ENCODE assay signal across 20 cellular contexts in genomic region chrX:47321978-47322377, GRCh38. TPM values are rescaled to one million over a fixed set of nuclear protein-coding genes. Genes with fewer than 3 reads are reported as not detected.
DNase-seq lines count a peak whose midpoint lies in the region; ATAC-seq and TF ChIP-seq lines count a peak whose summit lies in the region.
"Had no signal": no experiment of that assay in that cellular context is flagged by ENCODE, and none has a peak within 500 bp of the region (broad histone marks: within the 10 kb centered on the region; RNA-seq: fewer than 3 reads in every experiment).

No MANE protein-coding gene starts in this region.

- H3K36me3 ChIP-seq in GM23248 (ENCODE audit: low read depth) (no peaks in the 10 kb centered on the region), WERI-Rb-1 (no peaks in the 10 kb centered on the region), iPS-15b (ENCODE audit: control insufficient read depth, insufficient read depth, low read length) (no peaks in the 10 kb centered on the region)

- 80 to 81% methylated on average over 12 to 16 of the region's 16 CpGs for WGBS in GM23248 (ENCODE audit: low coverage in 1 of 2, low lambda C conversion rate in 2 of 2, missing lambda C conversion rate in 2 of 2), 2 experiments

- peak overlapping the region; percentile 90; the same call in 1 of the 2 replicates for H2AFZ ChIP-seq in GM23248

- ATAC-seq in GM21528 (IDR thresholded peaks at IDR 0.05; ENCODE audit: low FRiP score, unreplicated experiment) = no peak
- no peak for ATAC-seq in activated T-cell treated with anti-CD3 and anti-CD28 coated beads, Interleukin-2, amount 50 U/mL, for 72 hours (replicated peaks in 1 of 2)
- ATAC-seq: activated CD4-positive, alpha-beta T cell treated with anti-CD3 and anti-CD28 coated beads for 36 hours; activated CD8-positive, alpha-beta memory T cell treated with anti-CD3 and anti-CD28 coated beads, Interleukin-2, amount 10 ng/mL, durations not matched to agents 7 days and 5 days; activated naive CD8-positive, alpha-beta T cell treated with anti-CD3 and anti-CD28 coated beads, Interleukin-2, amount 50 U/mL, for 24 hours had no signal

- H3K9me3 ChIP-seq in GM23248 (ENCODE audit: low read depth) = no peaks in the 10 kb centered on the region
- peaks cover 4% of the 10 kb centered on the region for H3K9me3 ChIP-seq in WERI-Rb-1 (ENCODE audit: severe bottlenecking)
- no peaks in the 10 kb centered on the region for H3K9me3 ChIP-seq in iPS-15b (ENCODE audit: control insufficient read depth, insufficient read depth, low read length)

- H3K4me1 ChIP-seq in GM23248 (ENCODE audit: insufficient read depth) = no peaks in the 10 kb centered on the region
- H3K4me1 ChIP-seq in iPS-15b (ENCODE audit: control insufficient read depth, insufficient read depth, low read length) = peaks cover 6% of the 10 kb centered on the region

- in situ Hi-C loops in GM23248 (cut with MboI) = no loop called here

- no peaks in the 10 kb centered on the region for H3K79me2 ChIP-seq in GM23248 (ENCODE audit: insufficient read depth)

- H3K4me3 ChIP-seq in GM23248 (no peak overlapping the region), WERI-Rb-1 (ENCODE audit: low read depth, low read length) (no peak overlapping the region), iPS-15b (ENCODE audit: low read depth, low read length) (peak overlapping the region; percentile 28)

- H3K4me1 Mint-ChIP-seq in neural crest cell = peaks cover 22% of the 10 kb centered on the region
- H3K4me1 Mint-ChIP-seq in activated T-cell treated with anti-CD3 and anti-CD28 coated beads, Interleukin-2, amount 50 U/mL, for 72 hours (ENCODE audit: low read depth) = no peaks in the 10 kb centered on the region
- H3K4me1 Mint-ChIP-seq: activated CD4-positive, alpha-beta T cell treated with anti-CD3 and anti-CD28 coated beads for 36 hours; activated CD8-positive, alpha-beta memory T cell treated with anti-CD3 and anti-CD28 coated beads, Interleukin-2, amount 10 ng/mL, durations not matched to agents 7 days and 5 days; activated naive CD8-positive, alpha-beta T cell treated with anti-CD3 and anti-CD28 coated beads, Interleukin-2, amount 50 U/mL, for 24 hours; immature natural killer cell had no signal

- H3K9me3 Mint-ChIP-seq in neural crest cell = peaks cover 2% of the 10 kb centered on the region
- H3K9me3 Mint-ChIP-seq in activated T-cell treated with anti-CD3 and anti-CD28 coated beads, Interleukin-2, amount 50 U/mL, for 72 hours = no peaks in the 10 kb centered on the region
- H3K9me3 Mint-ChIP-seq: activated naive CD8-positive, alpha-beta T cell treated with anti-CD3 and anti-CD28 coated beads, Interleukin-2, amount 50 U/mL, for 24 hours; dendritic cell treated with granulocyte-macrophage colony-stimulating factor and Interleukin-4, amounts not matched to agents 40 ng/mL and 50 ng/mL, for 4 days; immature natural killer cell; natural killer cell treated with Interleukin-12 subunit alpha and Interleukin-12 subunit beta and Interleukin-15 and Interleukin-18, amount 100 ng/mL, for 72 hours had no signal

- H4K20me1 ChIP-seq in GM23248 (ENCODE audit: insufficient read depth) = no peaks in the 10 kb centered on the region

- peak overlapping the region; percentile 74 for H3K4me3 Mint-ChIP-seq in neural crest cell
- no peak overlapping the region for H3K4me3 Mint-ChIP-seq in activated T-cell treated with anti-CD3 and anti-CD28 coated beads, Interleukin-2, amount 50 U/mL, for 72 hours
- H3K4me3 Mint-ChIP-seq: activated CD4-positive, alpha-beta T cell treated with anti-CD3 and anti-CD28 coated beads for 36 hours; activated CD8-positive, alpha-beta memory T cell treated with anti-CD3 and anti-CD28 coated beads, Interleukin-2, amount 10 ng/mL, durations not matched to agents 7 days and 5 days; activated naive CD8-positive, alpha-beta T cell treated with anti-CD3 and anti-CD28 coated beads, Interleukin-2, amount 50 U/mL, for 24 hours; CD14-positive monocyte; dendritic cell treated with granulocyte-macrophage colony-stimulating factor and Interleukin-4, amounts not matched to agents 40 ng/mL and 50 ng/mL, for 4 days; immature natural killer cell; natural killer cell treated with Interleukin-12 subunit alpha and Interleukin-12 subunit beta and Interleukin-15 and Interleukin-18, amount 100 ng/mL, for 72 hours had no signal

- no peak overlapping the region for H3K4me2 ChIP-seq in GM23248 (ENCODE audit: unreplicated experiment)

- no peaks in the 10 kb centered on the region for H3K27me3 ChIP-seq in GM23248 (replicated peaks; ENCODE audit: insufficient read depth)
- peaks cover 14% of the 10 kb centered on the region for H3K27me3 ChIP-seq in WERI-Rb-1 (ENCODE audit: insufficient read depth, low read depth, severe bottlenecking)
- no peaks in the 10 kb centered on the region for H3K27me3 ChIP-seq in iPS-15b (ENCODE audit: control insufficient read depth, insufficient read depth, low read length)

- peak overlapping the region; percentile 91 for H3K27ac Mint-ChIP-seq in neural crest cell (ENCODE audit: unreplicated experiment)
- no peak overlapping the region for H3K27ac Mint-ChIP-seq in activated T-cell treated with anti-CD3 and anti-CD28 coated beads, Interleukin-2, amount 50 U/mL, for 72 hours
- H3K27ac Mint-ChIP-seq: activated CD4-positive, alpha-beta T cell treated with anti-CD3 and anti-CD28 coated beads for 36 hours; activated CD8-positive, alpha-beta memory T cell treated with anti-CD3 and anti-CD28 coated beads, Interleukin-2, amount 10 ng/mL, durations not matched to agents 7 days and 5 days; activated naive CD8-positive, alpha-beta T cell treated with anti-CD3 and anti-CD28 coated beads, Interleukin-2, amount 50 U/mL, for 24 hours; dendritic cell treated with granulocyte-macrophage colony-stimulating factor and Interleukin-4, amounts not matched to agents 40 ng/mL and 50 ng/mL, for 4 days; natural killer cell treated with Interleukin-12 subunit alpha and Interleukin-12 subunit beta and Interleukin-15 and Interleukin-18, amount 100 ng/mL, for 72 hours had no signal

- H3K9ac ChIP-seq in GM23248 = no peak overlapping the region
- peak overlapping the region; percentile 0 for H3K9ac ChIP-seq in iPS-15b (ENCODE audit: low read depth, low read length)

- H3F3A ChIP-seq in GM23248 (ENCODE audit: insufficient read depth) = no peaks in the 10 kb centered on the region

- H3K36me3 Mint-ChIP-seq in neural crest cell (ENCODE audit: low read depth) = no peaks in the 10 kb centered on the region
- H3K36me3 Mint-ChIP-seq in activated T-cell treated with anti-CD3 and anti-CD28 coated beads, Interleukin-2, amount 50 U/mL, for 72 hours (ENCODE audit: insufficient read depth in 2 of 2) = no peaks in the 10 kb centered on the region
- H3K36me3 Mint-ChIP-seq: activated CD8-positive, alpha-beta memory T cell treated with anti-CD3 and anti-CD28 coated beads, Interleukin-2, amount 10 ng/mL, durations not matched to agents 7 days and 5 days; CD14-positive monocyte; immature natural killer cell; natural killer cell treated with Interleukin-12 subunit alpha and Interleukin-12 subunit beta and Interleukin-15 and Interleukin-18, amount 100 ng/mL, for 72 hours had no signal

- no peak for DNase-seq in GM23248
- peak; percentile 26 for DNase-seq in WERI-Rb-1
- DNase-seq in neural crest cell (ENCODE audit: low read depth, low spot score) = peak; percentile 2
- no peak for DNase-seq in HUDEP-2 (lab: John Stamatoyannopoulos, UW; ENCODE audit: unreplicated experiment in 76 of 76)
- no peak for DNase-seq in activated T-cell treated with anti-CD3 and anti-CD28 coated beads, Interleukin-2, amount 50 U/mL, for 72 hours
- DNase-seq in islet precursor cell = no peak
- DNase-seq: ACHN; activated CD4-positive, alpha-beta T cell treated with anti-CD3 and anti-CD28 coated beads for 36 hours; activated CD8-positive, alpha-beta memory T cell treated with anti-CD3 and anti-CD28 coated beads, Interleukin-2, amount 10 ng/mL, durations not matched to agents 7 days and 5 days; activated naive CD8-positive, alpha-beta T cell treated with anti-CD3 and anti-CD28 coated beads, Interleukin-2, amount 50 U/mL, for 24 hours; immature natural killer cell had no signal

- no peaks in the 10 kb centered on the region for H3K27me3 Mint-ChIP-seq in neural crest cell (ENCODE audit: low read depth)
- H3K27me3 Mint-ChIP-seq in activated T-cell treated with anti-CD3 and anti-CD28 coated beads, Interleukin-2, amount 50 U/mL, for 72 hours (ENCODE audit: low read depth) = peaks cover 6% of the 10 kb centered on the region
- H3K27me3 Mint-ChIP-seq: activated CD4-positive, alpha-beta T cell treated with anti-CD3 and anti-CD28 coated beads for 36 hours; activated CD8-positive, alpha-beta memory T cell treated with anti-CD3 and anti-CD28 coated beads, Interleukin-2, amount 10 ng/mL, durations not matched to agents 7 days and 5 days; activated naive CD8-positive, alpha-beta T cell treated with anti-CD3 and anti-CD28 coated beads, Interleukin-2, amount 50 U/mL, for 24 hours; dendritic cell treated with granulocyte-macrophage colony-stimulating factor and Interleukin-4, amounts not matched to agents 40 ng/mL and 50 ng/mL, for 4 days had no signal

- TF ChIP-seq CTCF in WERI-Rb-1 (IDR thresholded peaks at IDR 0.05; ENCODE audit: low read depth, low read length) = no peak
- TF ChIP-seq CTCF in neural crest cell (conservative IDR thresholded peaks at IDR 0.05) = no peak

- H3K27ac ChIP-seq in GM23248 (no peak overlapping the region), WERI-Rb-1 (no peak overlapping the region)
- H3K27ac ChIP-seq: RWPE1 had no signal

- no peaks in the 10 kb centered on the region for H3K9me2 ChIP-seq in GM23248 (ENCODE audit: insufficient read depth)

RNA-seq across cellular contexts. Expression of gene ZNF157, which starts 48.4 kb away (rescaled TPM):
- total RNA-seq in GM23248 (2014; rRNA removed; shearing (Covaris generic)) = not detected in 2 replicates
- not detected in 2 replicates for polyA plus RNA-seq in GM23248 (2016; fragmentation: Nextera tagmentation; extraction: Ambion mirVana)
- total RNA-seq in neural crest cell = 1.4 and 1.9 TPM in 2 replicates
- under 1 TPM; 0.60 to 0.67 TPM for total RNA-seq in activated T-cell treated with anti-CD3 and anti-CD28 coated beads, Interleukin-2, amount 50 U/mL, for 72 hours
- total RNA-seq: bronchial epithelial cell, epithelial cell of proximal tubule, NCI-H460 had no signal
- polyA plus RNA-seq: CD14-positive monocyte, immature natural killer cell had no signal

Comparison
In these comparisons a context has a peak if more than half of its experiments do, and no peak if none do; other contexts are left out.
1. DNase-seq: peak in WERI-Rb-1 (single experiment) and neural crest cell (single experiment); none in GM23248 (single experiment), HUDEP-2 (0 of 76), activated T-cell treated with anti-CD3 and anti-CD28 coated beads, Interleukin-2, amount 50 U/mL, for 72 hours (0 of 2) and islet precursor cell (single experiment).